Comparison of ENCODE assay signal across 21 cellular contexts in genomic region chr2:111231532-111232252, GRCh38.
"Had no signal": no experiment of that assay in that cellular context is flagged by ENCODE, and none has a peak within 500 bp of the region (broad histone marks: within the 10 kb centered on the region; RNA-seq: fewer than 3 reads in every experiment).

No MANE protein-coding gene starts in this region.

- H3K4me3 Mint-ChIP-seq: activated CD8-positive, alpha-beta T cell treated with anti-CD3 and anti-CD28 coated beads, Interleukin-2, amount 10 ng/mL, durations not matched to agents 7 days and 5 days; activated naive CD8-positive, alpha-beta T cell; activated T-helper 1 cell treated with anti-CD3 and anti-CD28 coated beads, Interleukin-12 subunit alpha, Interleukin-12 subunit beta, Interleukin-2, Interleukin-4 antibody, amounts not matched to agents 30 ng/mL and 10 ng/mL and 1 ng/mL, durations not matched to agents 14 hours and 24 hours and 36 hours; dendritic cell treated with granulocyte-macrophage colony-stimulating factor and Interleukin-4, amounts not matched to agents 40 ng/mL and 50 ng/mL, for 4 days; mesothelial cell of epicardium; nephron; stimulated activated naive B cell treated with anti-CD40 and anti-IgM and Interleukin-4, amounts not matched to agents 10 μg/mL and 1 μg/mL and 100 μg/mL, for 72 hours had no signal

- H3K27ac Mint-ChIP-seq: activated CD8-positive, alpha-beta T cell treated with anti-CD3 and anti-CD28 coated beads, Interleukin-2, amount 10 ng/mL, durations not matched to agents 7 days and 5 days; activated naive CD8-positive, alpha-beta T cell; activated T-helper 1 cell treated with anti-CD3 and anti-CD28 coated beads, Interleukin-12 subunit alpha, Interleukin-12 subunit beta, Interleukin-2, Interleukin-4 antibody, amounts not matched to agents 30 ng/mL and 10 ng/mL and 1 ng/mL, durations not matched to agents 14 hours and 24 hours and 36 hours; dendritic cell treated with granulocyte-macrophage colony-stimulating factor and Interleukin-4, amounts not matched to agents 40 ng/mL and 50 ng/mL, for 4 days; mesothelial cell of epicardium; nephron; stimulated activated naive B cell treated with anti-CD40 and anti-IgM and Interleukin-4, amounts not matched to agents 10 μg/mL and 1 μg/mL and 100 μg/mL, for 72 hours had no signal

- H3K27ac ChIP-seq: cardiac muscle cell, lower lobe of right lung, parathyroid adenoma, sigmoid colon, thoracic aorta, upper lobe of right lung had no signal

- H3K4me3 ChIP-seq: cardiac muscle cell, lower lobe of right lung, sigmoid colon, thoracic aorta, upper lobe of right lung had no signal

- DNase-seq: activated CD4-positive, alpha-beta T cell treated with anti-CD3 and anti-CD28 coated beads for 48 hours; activated CD4-positive, CD25-positive, alpha-beta regulatory T cell; activated CD8-positive, alpha-beta T cell treated with anti-CD3 and anti-CD28 coated beads, Interleukin-2, amount 10 ng/mL, durations not matched to agents 7 days and 5 days; amniotic stem cell; effector CD8-positive, alpha-beta T cell; foreskin fibroblast; glutamatergic neuron; hippocampal formation; lower lobe of right lung; sigmoid colon; stimulated activated naive B cell treated with anti-CD40 and anti-IgM and Interleukin-4, amounts not matched to agents 10 μg/mL and 1 μg/mL and 100 μg/mL, for 72 hours; T1000; upper lobe of right lung had no signal

- H2AFZ ChIP-seq: parathyroid adenoma had no signal

- H3K4me1 ChIP-seq: parathyroid adenoma, sigmoid colon, upper lobe of right lung had no signal

- H3K36me3 ChIP-seq: cardiac muscle cell, lower lobe of right lung, sigmoid colon, thoracic aorta, upper lobe of right lung had no signal

- H3K27me3 ChIP-seq: cardiac muscle cell, sigmoid colon, upper lobe of right lung had no signal

- H3K79me2 ChIP-seq: parathyroid adenoma had no signal

- H3K27me3 Mint-ChIP-seq: activated naive CD8-positive, alpha-beta T cell had no signal

- H3K9me3 ChIP-seq: thoracic aorta, upper lobe of right lung had no signal

- H3K9ac ChIP-seq: parathyroid adenoma had no signal

- ATAC-seq: activated CD8-positive, alpha-beta T cell treated with anti-CD3 and anti-CD28 coated beads, Interleukin-2, amount 10 ng/mL, durations not matched to agents 7 days and 5 days; lower lobe of right lung; stimulated activated naive B cell treated with anti-CD40 and anti-IgM and Interleukin-4, amounts not matched to agents 10 μg/mL and 1 μg/mL and 100 μg/mL, for 72 hours; upper lobe of right lung had no signal
